ENCODE assay signal across 13 cellular contexts in genomic region chr6:3841711-3842565, GRCh38. TPM values are rescaled to one million over a fixed set of nuclear protein-coding genes. Genes with fewer than 3 reads are reported as not detected.
DNase-seq lines count a peak whose midpoint lies in the region; ATAC-seq and TF ChIP-seq lines count a peak whose summit lies in the region.
"Had no signal": no experiment of that assay in that cellular context is flagged by ENCODE, and none has a peak within 500 bp of the region (broad histone marks: within the 10 kb centered on the region; RNA-seq: fewer than 3 reads in every experiment).

No MANE protein-coding gene starts in this region.

- intact Hi-C loops in MCF 10A (cut with micrococcal nuclease) (no loop called here), tibial artery (cut with DNase I; ENCODE audit: low total_unique reads) (no loop called here)
- intact Hi-C loops in CD8-positive, alpha-beta T cell (cut with DNase I, micrococcal nuclease) = loop anchor here (5.0 to 10.0 kb wide), 3 partner anchors 75 to 557 kb away; partner anchors contain the start of gene ECI2 (in 1 of the 2)

- CTCF ChIA-PET in MCF 10A (lab: Yijun Ruan, JAX) = interaction anchor here (0.6 to 1.7 kb wide), 5 partner anchors 16 to 99 kb away, joined by 3 to 6 read pairs (median 4); no protein-coding TSS in a partner anchor
- CTCF ChIA-PET in CD8-positive, alpha-beta T cell (lab: Charles Lee) = interaction anchor here (0.9 to 1.3 kb wide), 2 partner anchors 99 to 136 kb away, joined by 3 read pairs; no protein-coding TSS in a partner anchor

- H3K27me3 ChIP-seq in tibial artery = no peaks in the 10 kb centered on the region
- H3K27me3 ChIP-seq in CD8-positive, alpha-beta T cell (ENCODE audit: insufficient read depth, low read length) = no peaks in the 10 kb centered on the region

- H3K36me3 Mint-ChIP-seq in HFFc6 (ENCODE audit: low read depth) (no peaks in the 10 kb centered on the region), MCF 10A (ENCODE audit: insufficient read depth, unreplicated experiment) (no peaks in the 10 kb centered on the region), glutamatergic neuron (ENCODE audit: unreplicated experiment) (no peaks in the 10 kb centered on the region)
- no peaks in the 10 kb centered on the region for H3K36me3 Mint-ChIP-seq in CD8-positive, alpha-beta T cell

- H3K9me3 ChIP-seq in tibial artery = no peaks in the 10 kb centered on the region
- no peaks in the 10 kb centered on the region for H3K9me3 ChIP-seq in CD8-positive, alpha-beta T cell (ENCODE audit: low read length)

- DNase-seq in HFFc6 (peak; percentile 92), MCF 10A (ENCODE audit: unreplicated experiment) (peak; percentile 67), islet precursor cell (peak; percentile 71), tibial artery (peak in 1 of 2 donors; percentile 79), COR-L47 (lab: John Stamatoyannopoulos, UW) (no peak), superior temporal gyrus (ENCODE audit: extremely low spot score) (no peak), glutamatergic neuron (no peak)
- DNase-seq in CD8-positive, alpha-beta T cell = no peak
- DNase-seq: activated CD4-positive, alpha-beta memory T cell treated with anti-CD3 and anti-CD28 coated beads, Interleukin-2, amount 10 ng/mL, durations not matched to agents 7 days and 5 days; erythroblast; Kasumi-1; NCI-H510A treated with DMSO at 0.1 percent for 48 hours had no signal

- H3K4me3 Mint-ChIP-seq in HFFc6 (peak overlapping the region; percentile 77), MCF 10A (ENCODE audit: unreplicated experiment) (no peak overlapping the region), glutamatergic neuron (ENCODE audit: unreplicated experiment) (no peak overlapping the region)
- H3K4me3 Mint-ChIP-seq in CD8-positive, alpha-beta T cell = no peak overlapping the region
- H3K4me3 Mint-ChIP-seq: activated CD4-positive, alpha-beta memory T cell treated with anti-CD3 and anti-CD28 coated beads, Interleukin-2, amount 10 ng/mL, durations not matched to agents 7 days and 5 days had no signal

- H3K9me3 Mint-ChIP-seq in HFFc6 (no peaks in the 10 kb centered on the region), MCF 10A (ENCODE audit: unreplicated experiment) (no peaks in the 10 kb centered on the region), glutamatergic neuron (ENCODE audit: unreplicated experiment) (no peaks in the 10 kb centered on the region)
- no peaks in the 10 kb centered on the region for H3K9me3 Mint-ChIP-seq in CD8-positive, alpha-beta T cell
- H3K9me3 Mint-ChIP-seq: activated CD4-positive, alpha-beta memory T cell treated with anti-CD3 and anti-CD28 coated beads, Interleukin-2, amount 10 ng/mL, durations not matched to agents 7 days and 5 days had no signal

- H3K4me1 Mint-ChIP-seq in HFFc6 (ENCODE audit: low read depth) (peaks cover 62% of the 10 kb centered on the region), MCF 10A (ENCODE audit: insufficient read depth, unreplicated experiment) (peaks cover 33% of the 10 kb centered on the region), glutamatergic neuron (ENCODE audit: low read depth, unreplicated experiment) (peaks cover 1% of the 10 kb centered on the region)
- no peaks in the 10 kb centered on the region for H3K4me1 Mint-ChIP-seq in CD8-positive, alpha-beta T cell (ENCODE audit: low read depth)
- H3K4me1 Mint-ChIP-seq: activated CD4-positive, alpha-beta memory T cell treated with anti-CD3 and anti-CD28 coated beads, Interleukin-2, amount 10 ng/mL, durations not matched to agents 7 days and 5 days had no signal

- no peaks in the 10 kb centered on the region for H3K36me3 ChIP-seq in tibial artery
- no peaks in the 10 kb centered on the region for H3K36me3 ChIP-seq in CD8-positive, alpha-beta T cell (ENCODE audit: insufficient read depth, low read length)

- peak overlapping the region; percentile 85 for H3K27ac Mint-ChIP-seq in HFFc6
- peak overlapping the region; percentile 64 for H3K27ac Mint-ChIP-seq in MCF 10A (ENCODE audit: low read depth, unreplicated experiment)
- H3K27ac Mint-ChIP-seq in CD8-positive, alpha-beta T cell = no peak overlapping the region
- no peak overlapping the region for H3K27ac Mint-ChIP-seq in glutamatergic neuron (ENCODE audit: unreplicated experiment)
- H3K27ac Mint-ChIP-seq: activated CD4-positive, alpha-beta memory T cell treated with anti-CD3 and anti-CD28 coated beads, Interleukin-2, amount 10 ng/mL, durations not matched to agents 7 days and 5 days had no signal

- H3K4me1 ChIP-seq in tibial artery = peaks cover 11 to 64% (median 32%) of the 10 kb centered on the region in 4 donors
- H3K4me1 ChIP-seq in CD8-positive, alpha-beta T cell (ENCODE audit: insufficient read depth, low read length) = no peaks in the 10 kb centered on the region

- no peak for TF ChIP-seq CTCF in HFFc6 (IDR thresholded peaks at IDR 0.05)
- no peak for TF ChIP-seq CTCF in MCF 10A (IDR thresholded peaks at IDR 0.05; ENCODE audit: unreplicated experiment)
- TF ChIP-seq CTCF in tibial artery (IDR thresholded peaks at IDR 0.05) = no peak
- TF ChIP-seq CTCF in CD8-positive, alpha-beta T cell (IDR thresholded peaks at IDR 0.05) = no peak
- no peak for TF ChIP-seq CTCF in glutamatergic neuron (IDR thresholded peaks at IDR 0.05; ENCODE audit: partially characterized antibody, unreplicated experiment)

- peak overlapping the region; percentile 77 for H3K27ac ChIP-seq in tibial artery
- no peak overlapping the region for H3K27ac ChIP-seq in CD8-positive, alpha-beta T cell (ENCODE audit: low read depth, low read length)

- H3K4me3 ChIP-seq in tibial artery = no peak overlapping the region
- no peak overlapping the region for H3K4me3 ChIP-seq in CD8-positive, alpha-beta T cell (ENCODE audit: low read depth, low read length)
- H3K4me3 ChIP-seq: skin epidermis had no signal

- ATAC-seq in CD8-positive, alpha-beta T cell = no peak

- no peaks in the 10 kb centered on the region; the same call in 1 of the 2 replicates for H3K27me3 Mint-ChIP-seq in HFFc6 (ENCODE audit: insufficient read depth)
- H3K27me3 Mint-ChIP-seq in MCF 10A (ENCODE audit: insufficient read depth, unreplicated experiment) = no peaks in the 10 kb centered on the region
- peaks cover 2% of the 10 kb centered on the region for H3K27me3 Mint-ChIP-seq in CD8-positive, alpha-beta T cell (ENCODE audit: low read depth)
- H3K27me3 Mint-ChIP-seq in glutamatergic neuron (ENCODE audit: unreplicated experiment) = peaks cover 3% of the 10 kb centered on the region
- H3K27me3 Mint-ChIP-seq: activated CD4-positive, alpha-beta memory T cell treated with anti-CD3 and anti-CD28 coated beads, Interleukin-2, amount 10 ng/mL, durations not matched to agents 7 days and 5 days had no signal

- POLR2A ChIA-PET in MCF 10A (lab: Yijun Ruan, JAX) = interaction anchor here (1.2 to 2.7 kb wide), 3 partner anchors 16 to 92 kb away, joined by 4 to 16 read pairs (median 5); no protein-coding TSS in a partner anchor
- POLR2A ChIA-PET in CD8-positive, alpha-beta T cell (lab: Charles Lee) = interaction anchor here (0.7 kb wide), 1 partner anchor 324 kb away, joined by 3 read pairs; no protein-coding TSS in a partner anchor

- BruUV-seq in MCF 10A (replicated peaks; lab: Mats Ljungman, UMichigan) = no TSS peak

RNA-seq across cellular contexts. Expression of gene FAM50B, which starts 7.2 kb away (rescaled TPM):
- total RNA-seq in HFFc6 (2021; fragmentation: NEBNext Ultra II Directional; extraction: Animal tissue kit (Norgen Biotek cat#: 25700)) = 10 to 100 TPM in 3 of 6 experiments, 1 to 10 TPM in 3; 8.0 to 11.7 (median 10.2) TPM
- total RNA-seq in MCF 10A (2022) (4.0 and 4.3 TPM in 2 replicates), glutamatergic neuron (ENCODE audit: unreplicated experiment) (3.6 TPM)
- total RNA-seq in CD8-positive, alpha-beta T cell = 1 to 10 TPM in 1 of 2 experiments, under 1 TPM in 1; 0.97 to 1.1 TPM

Comparison
In these comparisons a context has a peak if more than half of its experiments do, and no peak if none do; other contexts are left out.
1. DNase-seq: peak in HFFc6 (single experiment), MCF 10A (single experiment) and islet precursor cell (single experiment); none in COR-L47 (single experiment), superior temporal gyrus (single experiment), CD8-positive, alpha-beta T cell (0 of 7) and glutamatergic neuron (single experiment).
2. H3K27ac Mint-ChIP-seq: peak in HFFc6 (single experiment) and MCF 10A (single experiment); none in CD8-positive, alpha-beta T cell (single experiment) and glutamatergic neuron (single experiment).
3. intact Hi-C loops: an anchor here in CD8-positive, alpha-beta T cell (5.0 to 10.0 kb wide); none called in MCF 10A and tibial artery.